In genomic region chr4:10949039-10949728, GRCh38 we compare ENCODE assay signal across 1 cellular context.
TF ChIP-seq lines count a peak whose summit lies in the region.

No MANE protein-coding gene starts in this region.

TF ChIP-seq in GM12878, 131 proteins besides CTCF, POLR2A, EP300 and RAD21 (continued from another document):
- TF ChIP-seq SPI1 (IDR thresholded peaks at IDR 0.05; ENCODE audit: borderline replicate concordance, insufficient read depth, low read depth, low read length) (no peak), EGR1 (IDR thresholded peaks at IDR 0.05; ENCODE audit: borderline replicate concordance in 1 of 2, low read depth in 2 of 2, low read length in 2 of 2) (no peak), KLF5 (IDR thresholded peaks at IDR 0.05; ENCODE audit: partially characterized antibody) (no peak), MTA2 (IDR thresholded peaks at IDR 0.05; ENCODE audit: low read depth) (no peak), NFYA (IDR thresholded peaks at IDR 0.05; ENCODE audit: borderline replicate concordance, low read depth, low read length) (no peak), WRNIP1 (IDR thresholded peaks at IDR 0.05; ENCODE audit: borderline replicate concordance, low read depth, low read length) (no peak)
- TF ChIP-seq, protein P1, sequence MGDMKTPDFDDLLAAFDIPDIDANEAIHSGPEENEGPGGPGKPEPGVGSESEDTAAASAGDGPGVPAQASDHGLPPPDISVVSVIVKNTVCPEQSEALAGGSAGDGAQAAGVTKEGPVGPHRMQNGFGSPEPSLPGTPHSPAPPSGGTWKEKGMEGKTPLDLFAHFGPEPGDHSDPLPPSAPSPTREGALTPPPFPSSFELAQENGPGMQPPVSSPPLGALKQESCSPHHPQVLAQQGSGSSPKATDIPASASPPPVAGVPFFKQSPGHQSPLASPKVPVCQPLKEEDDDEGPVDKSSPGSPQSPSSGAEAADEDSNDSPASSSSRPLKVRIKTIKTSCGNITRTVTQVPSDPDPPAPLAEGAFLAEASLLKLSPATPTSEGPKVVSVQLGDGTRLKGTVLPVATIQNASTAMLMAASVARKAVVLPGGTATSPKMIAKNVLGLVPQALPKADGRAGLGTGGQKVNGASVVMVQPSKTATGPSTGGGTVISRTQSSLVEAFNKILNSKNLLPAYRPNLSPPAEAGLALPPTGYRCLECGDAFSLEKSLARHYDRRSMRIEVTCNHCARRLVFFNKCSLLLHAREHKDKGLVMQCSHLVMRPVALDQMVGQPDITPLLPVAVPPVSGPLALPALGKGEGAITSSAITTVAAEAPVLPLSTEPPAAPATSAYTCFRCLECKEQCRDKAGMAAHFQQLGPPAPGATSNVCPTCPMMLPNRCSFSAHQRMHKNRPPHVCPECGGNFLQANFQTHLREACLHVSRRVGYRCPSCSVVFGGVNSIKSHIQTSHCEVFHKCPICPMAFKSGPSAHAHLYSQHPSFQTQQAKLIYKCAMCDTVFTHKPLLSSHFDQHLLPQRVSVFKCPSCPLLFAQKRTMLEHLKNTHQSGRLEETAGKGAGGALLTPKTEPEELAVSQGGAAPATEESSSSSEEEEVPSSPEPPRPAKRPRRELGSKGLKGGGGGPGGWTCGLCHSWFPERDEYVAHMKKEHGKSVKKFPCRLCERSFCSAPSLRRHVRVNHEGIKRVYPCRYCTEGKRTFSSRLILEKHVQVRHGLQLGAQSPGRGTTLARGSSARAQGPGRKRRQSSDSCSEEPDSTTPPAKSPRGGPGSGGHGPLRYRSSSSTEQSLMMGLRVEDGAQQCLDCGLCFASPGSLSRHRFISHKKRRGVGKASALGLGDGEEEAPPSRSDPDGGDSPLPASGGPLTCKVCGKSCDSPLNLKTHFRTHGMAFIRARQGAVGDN (IDR thresholded peaks at IDR 0.05) = no peak
